Comparison of ENCODE assay signal across 8 cellular contexts in genomic region chr2:207334631-207335371, GRCh38.
A peak's percentile ranks its signal among the peaks of the same experiment; 100 is the strongest.
DNase-seq lines count a peak whose midpoint lies in the region.

No MANE protein-coding gene starts in this region.

- peak overlapping the region; percentile 98 for H3K27ac ChIP-seq in trophoblast cell (ENCODE audit: low read depth, low read length)

- WGBS in trophoblast cell (ENCODE audit: extremely low coverage, insufficient coverage, insufficient read length), result no CpG with 5 or more reads among the region's 20 CpGs

- H3K4ac ChIP-seq in trophoblast cell (ENCODE audit: low read depth, low read length), result peak overlapping the region; percentile 2

- peak; percentile 80 for DNase-seq in activated effector memory CD4-positive, alpha-beta T cell treated with anti-CD3 and anti-CD28 coated beads, Interleukin-2, amount 50 U/mL, for 16 hours
- DNase-seq in activated effector memory CD4-positive, alpha-beta T cell treated with Interleukin-2 at 50 U/mL for 16 hours, result no peak
- DNase-seq in HS-27A (ENCODE audit: low read depth) (peak; percentile 87), glomerular endothelial cell (ENCODE audit: extremely low read depth, low read depth, low spot score) (peak; percentile 99), trophoblast cell (peak; percentile 91 to 96), cerebellar nuclear complex (lab: John Stamatoyannopoulos, UW) (no peak), HUDEP-2 (lab: John Stamatoyannopoulos, UW; ENCODE audit: unreplicated experiment in 76 of 76) (no peak)
- DNase-seq in activated T-cell treated with anti-CD3 and anti-CD28 coated beads, Interleukin-2, amount 50 U/mL, for 48 hours, result peak; percentile 68 to 76

- H3K23ac ChIP-seq in trophoblast cell (ENCODE audit: low read length), result no peak overlapping the region

- H3K14ac ChIP-seq in trophoblast cell (ENCODE audit: low read length), result peak overlapping the region; percentile 34

- H3K4me1 ChIP-seq in trophoblast cell (ENCODE audit: control insufficient read depth in 1 of 2, insufficient read depth in 2 of 2, low read length in 2 of 2), result peaks cover 8 to 11% of the 10 kb centered on the region in 2 experiments

- peak overlapping the region; percentile 30 for H3K9ac ChIP-seq in trophoblast cell (ENCODE audit: low read length)

- no peak overlapping the region for H3K4me3 ChIP-seq in trophoblast cell (ENCODE audit: low read depth, low read length)

- no peaks in the 10 kb centered on the region for H3K79me2 ChIP-seq in trophoblast cell (ENCODE audit: control insufficient read depth, insufficient read depth, low read length, poor library complexity)

- no peak overlapping the region for H4K12ac ChIP-seq in trophoblast cell (ENCODE audit: low read depth, low read length)

- H2BK12ac ChIP-seq in trophoblast cell (ENCODE audit: low read length), result peak overlapping the region; percentile 4

- H3K18ac ChIP-seq in trophoblast cell (ENCODE audit: low read length), result peak overlapping the region; percentile 6

- peak overlapping the region; percentile 33 for H4K8ac ChIP-seq in trophoblast cell (ENCODE audit: low read depth, low read length)

- H4K91ac ChIP-seq in trophoblast cell (ENCODE audit: low read depth, low read length), result peak overlapping the region; percentile 41

- no peak overlapping the region for H2AK5ac ChIP-seq in trophoblast cell (ENCODE audit: low read length)

- H2BK120ac ChIP-seq in trophoblast cell (ENCODE audit: insufficient read depth, low read length, poor library complexity), result peak overlapping the region; percentile 55

- H3K79me1 ChIP-seq in trophoblast cell (ENCODE audit: low read length), result peaks cover 16% of the 10 kb centered on the region

- H3K36me3 ChIP-seq in trophoblast cell (ENCODE audit: control insufficient read depth in 1 of 2, insufficient read depth in 2 of 2, low read length in 2 of 2), result no peaks in the 10 kb centered on the region

- peak overlapping the region; percentile 32 for H2AFZ ChIP-seq in trophoblast cell (ENCODE audit: insufficient read depth, low read length, poor library complexity)

- H3K27me3 ChIP-seq in trophoblast cell (ENCODE audit: insufficient read depth, low read length), result no peaks in the 10 kb centered on the region

- H3K9me3 ChIP-seq in trophoblast cell (ENCODE audit: insufficient read depth, low read depth, low read length), result no peaks in the 10 kb centered on the region

- H3K4me2 ChIP-seq in trophoblast cell (ENCODE audit: low read length), result peak overlapping the region; percentile 63

- peak overlapping the region; percentile 68 for H2BK5ac ChIP-seq in trophoblast cell (ENCODE audit: low read depth, low read length, poor library complexity)

Comparison
In these comparisons a context has a peak if more than half of its experiments do, and no peak if none do; other contexts are left out.
1. DNase-seq: peak in activated effector memory CD4-positive, alpha-beta T cell treated with anti-CD3 and anti-CD28 coated beads, Interleukin-2, amount 50 U/mL, for 16 hours (single experiment), HS-27A (single experiment), activated T-cell treated with anti-CD3 and anti-CD28 coated beads, Interleukin-2, amount 50 U/mL, for 48 hours (2 of 2), glomerular endothelial cell (single experiment) and trophoblast cell (2 of 2); none in activated effector memory CD4-positive, alpha-beta T cell treated with Interleukin-2 at 50 U/mL for 16 hours (single experiment), cerebellar nuclear complex (0 of 2) and HUDEP-2 (0 of 76).